In genomic region chr1:147217142-147217541, GRCh38 we compare ENCODE assay signal across 33 cellular contexts. TPM values are rescaled to one million over a fixed set of nuclear protein-coding genes. Genes with fewer than 3 reads are reported as not detected.
A peak's percentile ranks its signal among the peaks of the same experiment; 100 is the strongest.
DNase-seq lines count a peak whose midpoint lies in the region; ATAC-seq, FAIRE-seq and TF ChIP-seq lines count a peak whose summit lies in the region.
"Had no signal": no experiment of that assay in that cellular context is flagged by ENCODE, and none has a peak within 500 bp of the region (broad histone marks: within the 10 kb centered on the region; RNA-seq: fewer than 3 reads in every experiment).

No MANE protein-coding gene starts in this region.

- FAIRE-seq in HepG2 (lab: Jason Lieb, UNC) (no peak), K562 (lab: Jason Lieb, UNC) (no peak)
- FAIRE-seq: D721Med had no signal

- TF ChIP-seq RAD21 in HepG2 (CRISPR knock-in tag; IDR thresholded peaks at IDR 0.05) (no peak), K562 (CRISPR knock-in tag; conservative IDR thresholded peaks at IDR 0.05 in 1 of 2, IDR thresholded peaks at IDR 0.05 in 1 of 2) (no peak)

- no peak overlapping the region for H2AFZ ChIP-seq in HepG2 (ENCODE audit: low read length)
- H2AFZ ChIP-seq in K562 (ENCODE audit: low read depth, low read length): no peak overlapping the region
- no peak overlapping the region for H2AFZ ChIP-seq in mammary epithelial cell (ENCODE audit: low read depth, low read length)

- H3K27me3 ChIP-seq in HepG2 (ENCODE audit: control insufficient read depth in 1 of 2, insufficient read depth in 2 of 2, low read length in 2 of 2) (no peaks in the 10 kb centered on the region), right lobe of liver (no peaks in the 10 kb centered on the region), K562 (ENCODE audit: control insufficient read depth in 2 of 2, insufficient read depth in 2 of 2, low read length in 2 of 2) (peaks cover 5 to 18% of the 10 kb centered on the region in 2 experiments), mammary epithelial cell (ENCODE audit: insufficient read depth, low read length) (no peaks in the 10 kb centered on the region)
- H3K27me3 ChIP-seq: BLaER1; BLaER1 treated with 17β-estradiol and CSF1 and Interleukin-3, amounts not matched to agents 10 nM and 100 nM had no signal

- WGBS in HepG2 (ENCODE audit: low lambda C conversion rate): 96% methylated on average over 7 of the region's 7 CpGs
- 90% methylated on average over 7 of the region's 7 CpGs for WGBS in right lobe of liver (ENCODE audit: insufficient coverage, low coverage, low lambda C conversion rate, missing lambda C conversion rate)
- WGBS in K562 (ENCODE audit: insufficient coverage, low coverage, missing lambda C conversion rate): 0% methylated on average over 7 of the region's 7 CpGs
- 95% methylated on average over 4 of the region's 7 CpGs for WGBS in mammary epithelial cell (ENCODE audit: low coverage, missing lambda C conversion rate)

- no peaks in the 10 kb centered on the region for H4K20me1 ChIP-seq in HepG2 (ENCODE audit: insufficient read depth, low read length)
- H4K20me1 ChIP-seq in K562 (replicated peaks; ENCODE audit: control insufficient read depth, insufficient read depth, low read length): no peaks in the 10 kb centered on the region
- H4K20me1 ChIP-seq in mammary epithelial cell (ENCODE audit: insufficient read depth, low read length): no peaks in the 10 kb centered on the region
- H4K20me1 ChIP-seq: BLaER1; BLaER1 treated with 17β-estradiol and CSF1 and Interleukin-3, amounts not matched to agents 10 nM and 100 nM had no signal

- TF ChIP-seq POLR2A in HepG2 (IDR thresholded peaks at IDR 0.05; ENCODE audit: insufficient read depth in 1 of 2, low read depth in 2 of 2, low read length in 2 of 2) (no peak), right lobe of liver (IDR thresholded peaks at IDR 0.05) (no peak), K562 (conservative IDR thresholded peaks at IDR 0.05) (no peak)

- H3K9ac ChIP-seq in HepG2 (ENCODE audit: insufficient read depth, low read depth, low read length): no peak overlapping the region
- H3K9ac ChIP-seq in K562 (ENCODE audit: insufficient read depth in 1 of 2, low read depth in 2 of 2, low read length in 2 of 2): no peak overlapping the region
- no peak overlapping the region for H3K9ac ChIP-seq in mammary epithelial cell (ENCODE audit: insufficient read depth, low read length)
- H3K9ac ChIP-seq: BLaER1; BLaER1 treated with 17β-estradiol and CSF1 and Interleukin-3, amounts not matched to agents 10 nM and 100 nM had no signal

- DNase-seq in HepG2 (ENCODE audit: low spot score) (no peak), right lobe of liver (no peak), K562 (ENCODE audit: extremely low read depth in 1 of 4, low spot score in 3 of 4) (no peak), mammary epithelial cell (no peak), inferior parietal cortex (ENCODE audit: extremely low spot score) (no peak)
- DNase-seq: 8988T; ACHN; AML-193; BE2C; C1 segment of cervical spinal cord; Caco-2; Calu3; CD4-positive, alpha-beta memory T cell; CD4-positive, alpha-beta T cell; CD4-positive, CD25-positive, alpha-beta regulatory T cell; CD8-positive, alpha-beta memory T cell; CD8-positive, alpha-beta T cell; COR-L47; DMS 273 treated with DMSO at 0.1 percent for 48 hours; DMS153; DMS53; DMS79; DMS79 treated with DMSO at 0.1 percent for 48 hours; DND-41; EL had no signal

- ATAC-seq in HepG2: no peak
- no peak for ATAC-seq in right lobe of liver
- ATAC-seq in K562: no peak
- ATAC-seq: A549; CD8-positive, alpha-beta T cell had no signal

- POLR2A ChIA-PET in HepG2 (lab: Yijun Ruan, JAX): interaction anchor here (1.1 to 7.6 kb wide), 3 partner anchors 8 to 25 kb away, joined by 5 to 101 read pairs (median 6); partner anchors contain the start of genes CHD1L and FMO5
- POLR2A ChIA-PET in K562 (lab: Yijun Ruan, JAX): no interaction called here

- no peak overlapping the region for H3K4me2 ChIP-seq in HepG2 (ENCODE audit: low read depth, low read length)
- H3K4me2 ChIP-seq in K562 (ENCODE audit: insufficient read depth, low read length): no peak overlapping the region
- no peak overlapping the region for H3K4me2 ChIP-seq in mammary epithelial cell (ENCODE audit: insufficient read depth, low read depth, low read length)
- H3K4me2 ChIP-seq: A549; BLaER1; BLaER1 treated with 17β-estradiol and CSF1 and Interleukin-3, amounts not matched to agents 10 nM and 100 nM had no signal

- H3K4me1 ChIP-seq in HepG2 (ENCODE audit: insufficient read depth, low read length) (peaks cover 100% of the 10 kb centered on the region), right lobe of liver (peaks cover 0 to 72% (median 24%) of the 10 kb centered on the region in 4 donors), K562 (replicated peaks in 1 of 2; ENCODE audit: control insufficient read depth in 2 of 2, insufficient read depth in 2 of 2, low read length in 2 of 2) (no peaks in the 10 kb centered on the region), mammary epithelial cell (ENCODE audit: insufficient read depth, low read length) (no peaks in the 10 kb centered on the region)
- H3K4me1 ChIP-seq: BE2C had no signal

- no peak for TF ChIP-seq CTCF in HepG2 (CRISPR knock-in tag; IDR thresholded peaks at IDR 0.05)
- no peak for TF ChIP-seq CTCF in right lobe of liver (IDR thresholded peaks at IDR 0.05)
- TF ChIP-seq CTCF in VCaP (conservative IDR thresholded peaks at IDR 0.05): no peak
- TF ChIP-seq CTCF in K562 (IDR thresholded peaks at IDR 0.05 in 2 of 3, conservative IDR thresholded peaks at IDR 0.05 in 1 of 3; ENCODE audit: insufficient read depth in 2 of 3, low read depth in 1 of 3, low read length in 3 of 3): no peak
- TF ChIP-seq CTCF in mammary epithelial cell (conservative IDR thresholded peaks at IDR 0.05 in 1 of 2, IDR thresholded peaks at IDR 0.05 in 1 of 2; ENCODE audit: extremely low read depth in 1 of 2, insufficient read depth in 1 of 2, low read depth in 1 of 2, low read length in 2 of 2): no peak

- no peaks in the 10 kb centered on the region for H3K9me3 ChIP-seq in HepG2 (ENCODE audit: low read length)
- H3K9me3 ChIP-seq in right lobe of liver: no peaks in the 10 kb centered on the region
- no peaks in the 10 kb centered on the region for H3K9me3 ChIP-seq in K562 (replicated peaks; ENCODE audit: control insufficient read depth, insufficient read depth, low read depth, low read length)
- H3K9me3 ChIP-seq in mammary epithelial cell (replicated peaks; ENCODE audit: insufficient read depth, low read length): no peaks in the 10 kb centered on the region
- H3K9me3 ChIP-seq: A549; BE2C; BLaER1; BLaER1 treated with 17β-estradiol and CSF1 and Interleukin-3, amounts not matched to agents 10 nM and 100 nM; Caco-2 had no signal

- CTCF ChIA-PET in HepG2 (lab: Yijun Ruan, JAX; ENCODE audit: low intra/inter-chr PET ratio, low total read pairs) (no interaction called here), K562 (lab: Yijun Ruan, JAX; ENCODE audit: low intra/inter-chr PET ratio) (no interaction called here), mammary epithelial cell (lab: Charles Lee; ENCODE audit: low non-redundant PET) (no interaction called here)

- no peaks in the 10 kb centered on the region for H3K9me1 ChIP-seq in K562 (ENCODE audit: control insufficient read depth, insufficient read depth, low read length)

- in situ Hi-C loops in HepG2 (cut with HindIII; ENCODE audit: extremely low pct_ligation_motif_present, low pct_unique_long_range_greater_than_20kb) (no loop called here), K562 (cut with MboI) (no loop called here), mammary epithelial cell (cut with MboI; ENCODE audit: low sequenced_read_pairs in 2 of 2) (no loop called here)

- TF ChIP-seq EP300 in HepG2 (IDR thresholded peaks at IDR 0.05; ENCODE audit: low read depth in 2 of 2, low read length in 2 of 2) (no peak), HepG2 (CRISPR knock-in tag; IDR thresholded peaks at IDR 0.05; ENCODE audit: borderline replicate concordance) (no peak), K562 (IDR thresholded peaks at IDR 0.05; ENCODE audit: low read length) (no peak)

- H3K79me2 ChIP-seq in HepG2 (ENCODE audit: insufficient read depth, low read length) (peaks cover 56% of the 10 kb centered on the region), K562 (ENCODE audit: control insufficient read depth, insufficient read depth, low read length) (no peaks in the 10 kb centered on the region), mammary epithelial cell (ENCODE audit: insufficient read depth, low read length) (no peaks in the 10 kb centered on the region)

- H3K27ac ChIP-seq in HepG2 (ENCODE audit: extremely low read length, insufficient read depth, low read length) (peak overlapping the region; percentile 5), right lobe of liver (peak overlapping the region in 1 of 3 donors; percentile 1), VCaP (peak overlapping the region; percentile 66; the same call in 1 of the 2 replicates), K562 (ENCODE audit: extremely low read depth, low read depth, low read length) (no peak overlapping the region), mammary epithelial cell (ENCODE audit: insufficient read depth, low read depth, low read length) (no peak overlapping the region)
- H3K27ac ChIP-seq: 22Rv1; A549; BLaER1; BLaER1 treated with 17β-estradiol and CSF1 and Interleukin-3, amounts not matched to agents 10 nM and 100 nM; C4-2B had no signal

- intact Hi-C loops in HepG2 (cut with micrococcal nuclease; ENCODE audit: unreplicated experiment) (no loop called here), right lobe of liver (cut with DNase I) (no loop called here), K562 (cut with micrococcal nuclease) (no loop called here), mammary epithelial cell (cut with micrococcal nuclease) (no loop called here)

- BruUV-seq in HepG2 (replicated peaks; lab: Mats Ljungman, UMichigan): no TSS peak
- no TSS peak for BruUV-seq in K562 (replicated peaks; lab: Mats Ljungman, UMichigan)
- BruUV-seq in mammary epithelial cell (replicated peaks; lab: Mats Ljungman, UMichigan): no TSS peak

- H3K4me3 ChIP-seq in HepG2 (replicated peaks in 1 of 3; ENCODE audit: insufficient read depth in 1 of 3, low read depth in 2 of 3, low read length in 3 of 3) (no peak overlapping the region), right lobe of liver (no peak overlapping the region), K562 (no peak overlapping the region), mammary epithelial cell (replicated peaks in 1 of 3; ENCODE audit: insufficient read depth in 1 of 3, low read depth in 2 of 3, low read length in 3 of 3) (no peak overlapping the region)
- H3K4me3 ChIP-seq: A549; BLaER1; BLaER1 treated with 17β-estradiol and CSF1 and Interleukin-3, amounts not matched to agents 10 nM and 100 nM had no signal

- dilution Hi-C loops in mammary epithelial cell (cut with HindIII; ENCODE audit: low sequenced_read_pairs): no loop called here

- H3K36me3 ChIP-seq in HepG2 (replicated peaks in 1 of 2; ENCODE audit: control insufficient read depth in 1 of 2, insufficient read depth in 2 of 2, low read length in 2 of 2): peaks cover 4 to 36% of the 10 kb centered on the region in 2 experiments; a peak in 4 of 5 replicates
- peaks cover 0 to 66% (median 20%) of the 10 kb centered on the region in 4 donors for H3K36me3 ChIP-seq in right lobe of liver
- H3K36me3 ChIP-seq in K562 (ENCODE audit: control insufficient read depth, insufficient read depth, low read length): no peaks in the 10 kb centered on the region
- no peaks in the 10 kb centered on the region for H3K36me3 ChIP-seq in mammary epithelial cell (ENCODE audit: insufficient read depth, low read length)
- H3K36me3 ChIP-seq: BE2C, BLaER1 had no signal

RNA-seq across cellular contexts. Expression of gene FMO5, which starts 8.0 kb away (rescaled TPM):
- 48.2 and 59.5 TPM in 2 replicates for total RNA-seq in HepG2 (2016; rRNA removed; fragmentation: Illumina TruSeq; extraction: Trizol)
- total RNA-seq in HepG2 (2016; cell fraction: cytosol; rRNA removed; fragmentation: Illumina TruSeq; extraction: Trizol; ENCODE audit: low read depth): 6.8 and 6.9 TPM in 2 replicates
- total RNA-seq in HepG2 (2016; cell fraction: insoluble cytoplasmic fraction; rRNA removed; fragmentation: Illumina TruSeq; extraction: Trizol): 49.0 and 63.7 TPM in 2 replicates
- 11.1 and 12.7 TPM in 2 replicates for total RNA-seq in HepG2 (2016; cell fraction: membrane; rRNA removed; fragmentation: Illumina TruSeq; extraction: Trizol)
- total RNA-seq in HepG2 (2016; cell fraction: nucleus; rRNA removed; fragmentation: Illumina TruSeq; extraction: Trizol): 47.7 and 49.9 TPM in 2 replicates
- polyA plus RNA-seq in HepG2 (2011; rRNA removed): 149 and 155 TPM in 2 replicates
- polyA plus RNA-seq in HepG2 (2011; cell fraction: cytosol; rRNA removed): 56.2 and 104 TPM in 2 replicates
- polyA plus RNA-seq in HepG2 (2011; cell fraction: nucleus; rRNA removed): 198 and 259 TPM in 2 replicates
- polyA plus RNA-seq in HepG2 (2012): 240 and 305 TPM in 2 replicates
- polyA plus RNA-seq in HepG2 (2016; cell fraction: cytosol; fragmentation: Illumina TruSeq; extraction: Trizol; ENCODE audit: low read depth): 1.7 and 1.8 TPM in 2 replicates
- 40.5 and 43.0 TPM in 2 replicates for polyA plus RNA-seq in HepG2 (2016; cell fraction: insoluble cytoplasmic fraction; fragmentation: Illumina TruSeq; extraction: Trizol; ENCODE audit: low read depth)
- polyA plus RNA-seq in HepG2 (2016; cell fraction: membrane; fragmentation: Illumina TruSeq; extraction: Trizol; ENCODE audit: low read depth): 4.7 TPM in 2 replicates
- 48.3 and 48.5 TPM in 2 replicates for polyA plus RNA-seq in HepG2 (2016; cell fraction: nucleus; fragmentation: Illumina TruSeq; extraction: Trizol; ENCODE audit: insufficient read depth, low read depth)
- 82.4 TPM in 1 of 2 replicates, not detected in the other for polyA minus RNA-seq in HepG2 (2011; rRNA and poly(A)+ RNA removed; ENCODE audit: low replicate concordance)
- 87.4 and 116 TPM in 2 replicates for polyA minus RNA-seq in HepG2 (2011; cell fraction: cytosol; rRNA and poly(A)+ RNA removed)
- polyA minus RNA-seq in HepG2 (2011; cell fraction: nucleus; rRNA and poly(A)+ RNA removed): 369 and 460 TPM in 2 replicates
- 100 to 1,000 TPM in 3 of 6 experiments, 10 to 100 TPM in 3; 55.0 to 482 (median 99.6) TPM for total RNA-seq in right lobe of liver
- not detected in 2 replicates for total RNA-seq in K562 (2011; cell fraction: chromatin; rRNA removed; ENCODE audit: low replicate concordance)
- 0.17 TPM in 1 of 2 replicates, not detected in the other for total RNA-seq in K562 (2011; cell fraction: nucleolus; rRNA removed)
- 0.22 TPM in 1 of 2 replicates, not detected in the other for total RNA-seq in K562 (2011; cell fraction: nucleoplasm; rRNA removed)
- 0.08 TPM in 1 of 2 replicates, not detected in the other for total RNA-seq in K562 (2014; rRNA removed)
- 0.22 and 0.51 TPM in 2 replicates for total RNA-seq in K562 (2014; rRNA removed; fragmentation: Illumina TruSeq; extraction: Trizol)
- total RNA-seq in K562 (2015; rRNA removed; fragmentation: Illumina TruSeq; extraction: Trizol): 0.60 and 0.69 TPM in 2 replicates
- 0.22 and 0.25 TPM in 2 replicates for total RNA-seq in K562 (2021)
- polyA plus RNA-seq in K562 (2011; rRNA removed): 0.11 and 0.13 TPM in 2 replicates
- not detected in 2 replicates for polyA plus RNA-seq in K562 (2011; cell fraction: cytosol; rRNA removed)
- 0.13 and 0.29 TPM in 2 replicates for polyA plus RNA-seq in K562 (2011; cell fraction: nucleus; rRNA removed)
- 0.52 and 0.57 TPM in 2 replicates for polyA plus RNA-seq in K562 (2012)
- polyA plus RNA-seq in K562 (2014; fragmentation: Illumina TruSeq; extraction: Trizol): 0.29 and 0.40 TPM in 2 replicates
- polyA plus RNA-seq in K562 (2014; fragmentation: Nextera tagmentation; extraction: Ambion mirVana): under 1 TPM; 0.11 to 0.15 TPM
- polyA plus RNA-seq in K562 (2014; rRNA removed): 0.04 and 0.16 TPM in 2 replicates
- 0.09 TPM in 1 of 2 replicates, not detected in the other for polyA minus RNA-seq in K562 (2011; rRNA and poly(A)+ RNA removed)
- not detected in 2 replicates for polyA minus RNA-seq in K562 (2011; cell fraction: cytosol; rRNA and poly(A)+ RNA removed)
- 0.11 and 0.27 TPM in 2 replicates for polyA minus RNA-seq in K562 (2011; cell fraction: nucleus; rRNA and poly(A)+ RNA removed)
- total RNA-seq in mammary epithelial cell: 1 to 10 TPM in 1 of 2 donors, under 1 TPM in 1; 0.94 to 1.3 TPM
- polyA plus RNA-seq in mammary epithelial cell: 0.58 TPM
- not detected for polyA minus RNA-seq in mammary epithelial cell
- total RNA-seq: A172 had no signal

RNA-seq across cellular contexts. Expression of gene CHD1L, which starts 25.3 kb away (rescaled TPM):
- 111 and 123 TPM in 2 replicates for total RNA-seq in HepG2 (2016; rRNA removed; fragmentation: Illumina TruSeq; extraction: Trizol)
- 70.0 and 76.6 TPM in 2 replicates for total RNA-seq in HepG2 (2016; cell fraction: cytosol; rRNA removed; fragmentation: Illumina TruSeq; extraction: Trizol; ENCODE audit: low read depth)
- total RNA-seq in HepG2 (2016; cell fraction: insoluble cytoplasmic fraction; rRNA removed; fragmentation: Illumina TruSeq; extraction: Trizol): 108 and 120 TPM in 2 replicates
- total RNA-seq in HepG2 (2016; cell fraction: membrane; rRNA removed; fragmentation: Illumina TruSeq; extraction: Trizol): 74.5 and 80.2 TPM in 2 replicates
- 92.1 and 105 TPM in 2 replicates for total RNA-seq in HepG2 (2016; cell fraction: nucleus; rRNA removed; fragmentation: Illumina TruSeq; extraction: Trizol)
- 63.3 and 74.3 TPM in 2 replicates for polyA plus RNA-seq in HepG2 (2011; rRNA removed)
- 34.0 and 48.4 TPM in 2 replicates for polyA plus RNA-seq in HepG2 (2011; cell fraction: cytosol; rRNA removed)
- polyA plus RNA-seq in HepG2 (2011; cell fraction: nucleus; rRNA removed): 72.3 and 87.3 TPM in 2 replicates
- 53.4 and 77.3 TPM in 2 replicates for polyA plus RNA-seq in HepG2 (2012)
- polyA plus RNA-seq in HepG2 (2016; cell fraction: cytosol; fragmentation: Illumina TruSeq; extraction: Trizol; ENCODE audit: low read depth): 18.7 and 22.7 TPM in 2 replicates
- polyA plus RNA-seq in HepG2 (2016; cell fraction: insoluble cytoplasmic fraction; fragmentation: Illumina TruSeq; extraction: Trizol; ENCODE audit: low read depth): 97.8 and 98.0 TPM in 2 replicates
- polyA plus RNA-seq in HepG2 (2016; cell fraction: membrane; fragmentation: Illumina TruSeq; extraction: Trizol; ENCODE audit: low read depth): 37.9 and 38.5 TPM in 2 replicates
- polyA plus RNA-seq in HepG2 (2016; cell fraction: nucleus; fragmentation: Illumina TruSeq; extraction: Trizol; ENCODE audit: insufficient read depth, low read depth): 151 TPM in 2 replicates
- 21.2 and 30.6 TPM in 2 replicates for polyA minus RNA-seq in HepG2 (2011; rRNA and poly(A)+ RNA removed; ENCODE audit: low replicate concordance)
- 40.8 and 41.2 TPM in 2 replicates for polyA minus RNA-seq in HepG2 (2011; cell fraction: cytosol; rRNA and poly(A)+ RNA removed)
- 103 and 116 TPM in 2 replicates for polyA minus RNA-seq in HepG2 (2011; cell fraction: nucleus; rRNA and poly(A)+ RNA removed)
- 10 to 100 TPM; 21.7 to 34.3 (median 28.8) TPM for total RNA-seq in right lobe of liver
- 63.2 and 127 TPM in 2 replicates for total RNA-seq in K562 (2011; cell fraction: chromatin; rRNA removed; ENCODE audit: low replicate concordance)
- total RNA-seq in K562 (2011; cell fraction: nucleolus; rRNA removed): 24.7 and 31.3 TPM in 2 replicates
- 38.4 and 43.6 TPM in 2 replicates for total RNA-seq in K562 (2011; cell fraction: nucleoplasm; rRNA removed)
- 48.0 and 50.0 TPM in 2 replicates for total RNA-seq in K562 (2014; rRNA removed)
- 66.4 and 70.5 TPM in 2 replicates for total RNA-seq in K562 (2014; rRNA removed; fragmentation: Illumina TruSeq; extraction: Trizol)
- total RNA-seq in K562 (2015; rRNA removed; fragmentation: Illumina TruSeq; extraction: Trizol): 56.7 and 59.1 TPM in 2 replicates
- total RNA-seq in K562 (2021): 55.3 and 59.3 TPM in 2 replicates
- 60.4 and 93.3 TPM in 2 replicates for polyA plus RNA-seq in K562 (2011; rRNA removed)
- polyA plus RNA-seq in K562 (2011; cell fraction: cytosol; rRNA removed): 19.1 and 31.4 TPM in 2 replicates
- 75.8 and 85.1 TPM in 2 replicates for polyA plus RNA-seq in K562 (2011; cell fraction: nucleus; rRNA removed)
- 39.4 and 46.9 TPM in 2 replicates for polyA plus RNA-seq in K562 (2012)
- polyA plus RNA-seq in K562 (2014; fragmentation: Illumina TruSeq; extraction: Trizol): 51.8 and 57.5 TPM in 2 replicates
- 10 to 100 TPM; 25.0 to 38.9 TPM for polyA plus RNA-seq in K562 (2014; fragmentation: Nextera tagmentation; extraction: Ambion mirVana)
- 64.6 and 66.2 TPM in 2 replicates for polyA plus RNA-seq in K562 (2014; rRNA removed)
- polyA minus RNA-seq in K562 (2011; rRNA and poly(A)+ RNA removed): 55.1 and 62.4 TPM in 2 replicates
- polyA minus RNA-seq in K562 (2011; cell fraction: cytosol; rRNA and poly(A)+ RNA removed): 19.7 and 29.3 TPM in 2 replicates
- 29.9 and 37.3 TPM in 2 replicates for polyA minus RNA-seq in K562 (2011; cell fraction: nucleus; rRNA and poly(A)+ RNA removed)
- total RNA-seq in mammary epithelial cell: 10 to 100 TPM; 33.0 to 50.9 TPM
- 26.0 TPM for polyA plus RNA-seq in mammary epithelial cell
- 25.7 TPM for polyA minus RNA-seq in mammary epithelial cell

RNA-seq across cellular contexts. Expression of gene PRKAB2, which starts 44.9 kb away (rescaled TPM):
- total RNA-seq in HepG2 (2016; rRNA removed; fragmentation: Illumina TruSeq; extraction: Trizol) (43.3 and 44.0 TPM in 2 replicates), right lobe of liver (10 to 100 TPM; 10.8 to 54.0 (median 25.9) TPM), K562 (2014; rRNA removed) (5.5 and 7.7 TPM in 2 replicates), K562 (2014; rRNA removed; fragmentation: Illumina TruSeq; extraction: Trizol) (9.6 and 10.0 TPM in 2 replicates), K562 (2015; rRNA removed; fragmentation: Illumina TruSeq; extraction: Trizol) (6.5 and 7.9 TPM in 2 replicates), K562 (2021) (8.6 and 8.9 TPM in 2 replicates), mammary epithelial cell (10 to 100 TPM; 24.6 to 30.8 TPM)
- total RNA-seq in HepG2 (2016; cell fraction: cytosol; rRNA removed; fragmentation: Illumina TruSeq; extraction: Trizol; ENCODE audit: low read depth): 5.9 and 6.7 TPM in 2 replicates
- 40.9 and 45.3 TPM in 2 replicates for total RNA-seq in HepG2 (2016; cell fraction: insoluble cytoplasmic fraction; rRNA removed; fragmentation: Illumina TruSeq; extraction: Trizol)
- 23.1 and 25.7 TPM in 2 replicates for total RNA-seq in HepG2 (2016; cell fraction: membrane; rRNA removed; fragmentation: Illumina TruSeq; extraction: Trizol)
- 86.1 and 92.6 TPM in 2 replicates for total RNA-seq in HepG2 (2016; cell fraction: nucleus; rRNA removed; fragmentation: Illumina TruSeq; extraction: Trizol)
- polyA plus RNA-seq in HepG2 (2011; rRNA removed) (97.3 and 118 TPM in 2 replicates), K562 (2011; rRNA removed) (20.6 and 20.8 TPM in 2 replicates), K562 (2014; fragmentation: Illumina TruSeq; extraction: Trizol) (10.5 and 11.4 TPM in 2 replicates), K562 (2014; fragmentation: Nextera tagmentation; extraction: Ambion mirVana) (1 to 10 TPM; 2.3 to 4.0 TPM), K562 (2014; rRNA removed) (7.8 and 7.9 TPM in 2 replicates), mammary epithelial cell (17.3 TPM)
- polyA plus RNA-seq in HepG2 (2011; cell fraction: cytosol; rRNA removed): 34.7 and 49.1 TPM in 2 replicates
- 185 and 187 TPM in 2 replicates for polyA plus RNA-seq in HepG2 (2011; cell fraction: nucleus; rRNA removed)
- polyA plus RNA-seq in HepG2 (2012): 51.4 and 62.8 TPM in 2 replicates
- 5.5 and 5.6 TPM in 2 replicates for polyA plus RNA-seq in HepG2 (2016; cell fraction: cytosol; fragmentation: Illumina TruSeq; extraction: Trizol; ENCODE audit: low read depth)
- polyA plus RNA-seq in HepG2 (2016; cell fraction: insoluble cytoplasmic fraction; fragmentation: Illumina TruSeq; extraction: Trizol; ENCODE audit: low read depth): 32.6 and 34.9 TPM in 2 replicates
- 15.9 and 16.3 TPM in 2 replicates for polyA plus RNA-seq in HepG2 (2016; cell fraction: membrane; fragmentation: Illumina TruSeq; extraction: Trizol; ENCODE audit: low read depth)
- polyA plus RNA-seq in HepG2 (2016; cell fraction: nucleus; fragmentation: Illumina TruSeq; extraction: Trizol; ENCODE audit: insufficient read depth, low read depth): 108 and 114 TPM in 2 replicates
- 16.7 and 59.0 TPM in 2 replicates for polyA minus RNA-seq in HepG2 (2011; rRNA and poly(A)+ RNA removed; ENCODE audit: low replicate concordance)
- polyA minus RNA-seq in HepG2 (2011; cell fraction: cytosol; rRNA and poly(A)+ RNA removed): 29.4 and 33.7 TPM in 2 replicates
- polyA minus RNA-seq in HepG2 (2011; cell fraction: nucleus; rRNA and poly(A)+ RNA removed): 158 and 185 TPM in 2 replicates
- total RNA-seq in K562 (2011; cell fraction: chromatin; rRNA removed; ENCODE audit: low replicate concordance): 14.2 and 26.6 TPM in 2 replicates
- total RNA-seq in K562 (2011; cell fraction: nucleolus; rRNA removed): 10.5 and 12.4 TPM in 2 replicates
- 20.8 and 36.7 TPM in 2 replicates for total RNA-seq in K562 (2011; cell fraction: nucleoplasm; rRNA removed)
- 5.2 and 9.3 TPM in 2 replicates for polyA plus RNA-seq in K562 (2011; cell fraction: cytosol; rRNA removed)
- polyA plus RNA-seq in K562 (2011; cell fraction: nucleus; rRNA removed): 37.0 and 57.7 TPM in 2 replicates
- polyA plus RNA-seq in K562 (2012): 5.3 and 18.1 TPM in 2 replicates
- polyA minus RNA-seq in K562 (2011; rRNA and poly(A)+ RNA removed): 10.4 and 11.6 TPM in 2 replicates
- polyA minus RNA-seq in K562 (2011; cell fraction: cytosol; rRNA and poly(A)+ RNA removed): 3.3 and 4.2 TPM in 2 replicates
- 12.8 and 18.7 TPM in 2 replicates for polyA minus RNA-seq in K562 (2011; cell fraction: nucleus; rRNA and poly(A)+ RNA removed)
- 2.4 TPM for polyA minus RNA-seq in mammary epithelial cell

Comparison
In these comparisons a context has a peak if more than half of its experiments do, and no peak if none do; other contexts are left out.
1. H3K27ac ChIP-seq: peak in HepG2 (single experiment) and VCaP (single experiment); none in K562 (single experiment) and mammary epithelial cell (single experiment).
2. Of the 241 proteins assayed by ChIP-seq in both HepG2 and K562: peak only in HepG2: HNRNPL and RBFOX2; only in K562: CEBPB and CEBPG; in both: none; in neither: 235; mixed calls (peak in some experiments, not most) for 2.